ENCODE assay signal across 1 cellular context in the genomic region with DNA sequence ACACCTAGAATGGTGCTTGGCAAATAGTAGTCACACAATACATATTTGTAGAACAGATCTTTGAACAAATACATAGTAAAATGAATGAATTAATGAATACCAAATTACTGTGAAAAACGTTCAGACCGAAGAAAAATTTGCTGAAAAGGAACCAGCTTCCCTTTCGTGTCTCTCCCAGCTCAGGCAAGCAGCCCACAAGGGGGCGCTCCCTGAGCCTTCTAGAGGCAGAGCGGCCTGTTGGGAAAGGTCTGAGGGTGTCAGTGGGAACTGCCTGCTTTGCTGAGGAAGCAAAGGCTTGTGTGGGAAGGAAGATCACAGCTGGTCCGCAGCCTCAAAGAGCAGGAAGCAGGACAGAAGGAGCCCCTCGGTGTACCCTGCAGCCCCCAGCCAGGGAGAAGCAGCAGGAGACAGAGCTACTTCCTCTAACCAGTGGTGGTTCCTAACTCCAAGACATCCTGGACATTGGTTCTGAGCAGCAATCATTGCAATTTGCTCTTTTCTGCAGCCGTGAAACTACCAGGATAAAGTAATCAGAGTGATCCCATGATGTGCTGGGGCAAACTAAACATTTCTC.
TF ChIP-seq lines count a peak whose summit lies in the region.

No MANE protein-coding gene starts in this region.

TF ChIP-seq in GM23338, 12 proteins besides CTCF, POLR2A, EP300 and RAD21 (continued from another document):
- TF ChIP-seq, protein P1, sequence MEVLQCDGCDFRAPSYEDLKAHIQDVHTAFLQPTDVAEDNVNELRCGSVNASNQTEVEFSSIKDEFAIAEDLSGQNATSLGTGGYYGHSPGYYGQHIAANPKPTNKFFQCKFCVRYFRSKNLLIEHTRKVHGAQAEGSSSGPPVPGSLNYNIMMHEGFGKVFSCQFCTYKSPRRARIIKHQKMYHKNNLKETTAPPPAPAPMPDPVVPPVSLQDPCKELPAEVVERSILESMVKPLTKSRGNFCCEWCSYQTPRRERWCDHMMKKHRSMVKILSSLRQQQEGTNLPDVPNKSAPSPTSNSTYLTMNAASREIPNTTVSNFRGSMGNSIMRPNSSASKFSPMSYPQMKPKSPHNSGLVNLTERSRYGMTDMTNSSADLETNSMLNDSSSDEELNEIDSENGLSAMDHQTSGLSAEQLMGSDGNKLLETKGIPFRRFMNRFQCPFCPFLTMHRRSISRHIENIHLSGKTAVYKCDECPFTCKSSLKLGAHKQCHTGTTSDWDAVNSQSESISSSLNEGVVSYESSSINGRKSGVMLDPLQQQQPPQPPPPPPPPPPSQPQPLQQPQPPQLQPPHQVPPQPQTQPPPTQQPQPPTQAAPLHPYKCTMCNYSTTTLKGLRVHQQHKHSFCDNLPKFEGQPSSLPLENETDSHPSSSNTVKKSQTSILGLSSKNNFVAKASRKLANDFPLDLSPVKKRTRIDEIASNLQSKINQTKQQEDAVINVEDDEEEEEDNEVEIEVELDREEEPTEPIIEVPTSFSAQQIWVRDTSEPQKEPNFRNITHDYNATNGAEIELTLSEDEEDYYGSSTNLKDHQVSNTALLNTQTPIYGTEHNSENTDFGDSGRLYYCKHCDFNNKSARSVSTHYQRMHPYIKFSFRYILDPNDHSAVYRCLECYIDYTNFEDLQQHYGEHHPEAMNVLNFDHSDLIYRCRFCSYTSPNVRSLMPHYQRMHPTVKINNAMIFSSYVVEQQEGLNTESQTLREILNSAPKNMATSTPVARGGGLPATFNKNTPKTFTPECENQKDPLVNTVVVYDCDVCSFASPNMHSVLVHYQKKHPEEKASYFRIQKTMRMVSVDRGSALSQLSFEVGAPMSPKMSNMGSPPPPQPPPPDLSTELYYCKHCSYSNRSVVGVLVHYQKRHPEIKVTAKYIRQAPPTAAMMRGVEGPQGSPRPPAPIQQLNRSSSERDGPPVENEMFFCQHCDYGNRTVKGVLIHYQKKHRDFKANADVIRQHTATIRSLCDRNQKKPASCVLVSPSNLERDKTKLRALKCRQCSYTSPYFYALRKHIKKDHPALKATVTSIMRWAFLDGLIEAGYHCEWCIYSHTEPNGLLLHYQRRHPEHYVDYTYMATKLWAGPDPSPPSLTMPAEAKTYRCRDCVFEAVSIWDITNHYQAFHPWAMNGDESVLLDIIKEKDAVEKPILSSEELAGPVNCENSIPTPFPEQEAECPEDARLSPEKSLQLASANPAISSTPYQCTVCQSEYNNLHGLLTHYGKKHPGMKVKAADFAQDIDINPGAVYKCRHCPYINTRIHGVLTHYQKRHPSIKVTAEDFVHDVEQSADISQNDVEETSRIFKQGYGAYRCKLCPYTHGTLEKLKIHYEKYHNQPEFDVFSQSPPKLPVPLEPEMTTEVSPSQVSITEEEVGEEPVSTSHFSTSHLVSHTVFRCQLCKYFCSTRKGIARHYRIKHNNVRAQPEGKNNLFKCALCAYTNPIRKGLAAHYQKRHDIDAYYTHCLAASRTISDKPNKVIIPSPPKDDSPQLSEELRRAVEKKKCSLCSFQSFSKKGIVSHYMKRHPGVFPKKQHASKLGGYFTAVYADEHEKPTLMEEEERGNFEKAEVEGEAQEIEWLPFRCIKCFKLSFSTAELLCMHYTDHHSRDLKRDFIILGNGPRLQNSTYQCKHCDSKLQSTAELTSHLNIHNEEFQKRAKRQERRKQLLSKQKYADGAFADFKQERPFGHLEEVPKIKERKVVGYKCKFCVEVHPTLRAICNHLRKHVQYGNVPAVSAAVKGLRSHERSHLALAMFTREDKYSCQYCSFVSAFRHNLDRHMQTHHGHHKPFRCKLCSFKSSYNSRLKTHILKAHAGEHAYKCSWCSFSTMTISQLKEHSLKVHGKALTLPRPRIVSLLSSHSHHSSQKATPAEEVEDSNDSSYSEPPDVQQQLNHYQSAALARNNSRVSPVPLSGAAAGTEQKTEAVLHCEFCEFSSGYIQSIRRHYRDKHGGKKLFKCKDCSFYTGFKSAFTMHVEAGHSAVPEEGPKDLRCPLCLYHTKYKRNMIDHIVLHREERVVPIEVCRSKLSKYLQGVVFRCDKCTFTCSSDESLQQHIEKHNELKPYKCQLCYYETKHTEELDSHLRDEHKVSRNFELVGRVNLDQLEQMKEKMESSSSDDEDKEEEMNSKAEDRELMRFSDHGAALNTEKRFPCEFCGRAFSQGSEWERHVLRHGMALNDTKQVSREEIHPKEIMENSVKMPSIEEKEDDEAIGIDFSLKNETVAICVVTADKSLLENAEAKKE (CRISPR knock-in tag; IDR thresholded peaks at IDR 0.05): no peak
- TF ChIP-seq ZNF331 (CRISPR knock-in tag; IDR thresholded peaks at IDR 0.05; ENCODE audit: low read depth) (no peak), EZH2phosphoT487 (IDR thresholded peaks at IDR 0.05; ENCODE audit: unreplicated experiment) (no peak), CREB1 (CRISPR knock-in tag; IDR thresholded peaks at IDR 0.05; ENCODE audit: low read depth) (no peak), EZH2 (IDR thresholded peaks at IDR 0.05; ENCODE audit: low read depth, unreplicated experiment) (no peak), JUNB (IDR thresholded peaks at IDR 0.05; ENCODE audit: unreplicated experiment) (no peak)
- TF ChIP-seq, protein P2, sequence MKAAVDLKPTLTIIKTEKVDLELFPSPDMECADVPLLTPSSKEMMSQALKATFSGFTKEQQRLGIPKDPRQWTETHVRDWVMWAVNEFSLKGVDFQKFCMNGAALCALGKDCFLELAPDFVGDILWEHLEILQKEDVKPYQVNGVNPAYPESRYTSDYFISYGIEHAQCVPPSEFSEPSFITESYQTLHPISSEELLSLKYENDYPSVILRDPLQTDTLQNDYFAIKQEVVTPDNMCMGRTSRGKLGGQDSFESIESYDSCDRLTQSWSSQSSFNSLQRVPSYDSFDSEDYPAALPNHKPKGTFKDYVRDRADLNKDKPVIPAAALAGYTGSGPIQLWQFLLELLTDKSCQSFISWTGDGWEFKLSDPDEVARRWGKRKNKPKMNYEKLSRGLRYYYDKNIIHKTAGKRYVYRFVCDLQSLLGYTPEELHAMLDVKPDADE (IDR thresholded peaks at IDR 0.05): no peak
